In the genomic region with DNA sequence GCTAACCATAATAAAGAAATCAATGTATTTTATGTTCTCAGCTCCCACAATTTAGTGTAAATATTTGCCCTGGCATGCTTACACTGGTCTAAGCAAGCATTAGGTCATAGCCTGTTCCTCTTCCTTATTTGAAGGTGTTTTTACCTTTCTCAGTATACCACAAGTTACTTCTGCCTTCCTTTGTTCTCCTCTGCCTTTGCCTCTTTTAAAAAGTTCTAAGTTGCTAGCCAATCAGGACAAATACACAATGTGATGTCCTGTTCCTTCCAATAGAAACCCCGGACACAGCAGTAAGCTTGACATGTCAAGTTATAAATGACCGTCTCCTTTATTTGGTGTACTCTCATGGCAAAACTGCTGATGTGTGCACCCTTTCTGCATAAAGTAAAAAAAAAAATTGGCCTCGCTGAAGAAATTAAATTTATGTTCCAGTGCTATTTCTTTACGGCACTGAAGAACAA, we compare ENCODE assay signal across 1 cellular context.
TF ChIP-seq lines count a peak whose summit lies in the region.

No MANE protein-coding gene starts in this region.

TF ChIP-seq in HepG2, 621 proteins besides CTCF, POLR2A, EP300 and RAD21 (continues in another document):
- TF ChIP-seq, protein P1, sequence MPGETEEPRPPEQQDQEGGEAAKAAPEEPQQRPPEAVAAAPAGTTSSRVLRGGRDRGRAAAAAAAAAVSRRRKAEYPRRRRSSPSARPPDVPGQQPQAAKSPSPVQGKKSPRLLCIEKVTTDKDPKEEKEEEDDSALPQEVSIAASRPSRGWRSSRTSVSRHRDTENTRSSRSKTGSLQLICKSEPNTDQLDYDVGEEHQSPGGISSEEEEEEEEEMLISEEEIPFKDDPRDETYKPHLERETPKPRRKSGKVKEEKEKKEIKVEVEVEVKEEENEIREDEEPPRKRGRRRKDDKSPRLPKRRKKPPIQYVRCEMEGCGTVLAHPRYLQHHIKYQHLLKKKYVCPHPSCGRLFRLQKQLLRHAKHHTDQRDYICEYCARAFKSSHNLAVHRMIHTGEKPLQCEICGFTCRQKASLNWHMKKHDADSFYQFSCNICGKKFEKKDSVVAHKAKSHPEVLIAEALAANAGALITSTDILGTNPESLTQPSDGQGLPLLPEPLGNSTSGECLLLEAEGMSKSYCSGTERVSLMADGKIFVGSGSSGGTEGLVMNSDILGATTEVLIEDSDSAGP (CRISPR knock-in tag; IDR thresholded peaks at IDR 0.05; ENCODE audit: borderline replicate concordance) = no peak
- TF ChIP-seq TBL1XR1 (IDR thresholded peaks at IDR 0.05; ENCODE audit: borderline replicate concordance, low read length, partially characterized antibody) (no peak), KDM3A (CRISPR knock-in tag; IDR thresholded peaks at IDR 0.05; ENCODE audit: low read depth) (no peak), MIXL1 (CRISPR knock-in tag; IDR thresholded peaks at IDR 0.05) (0 out of 2 replicates have a peak, but pooled peaks have one; percentile 38), ELF3 (CRISPR knock-in tag; IDR thresholded peaks at IDR 0.05) (peak; percentile 88), ARHGAP35 (CRISPR knock-in tag; IDR thresholded peaks at IDR 0.05; ENCODE audit: borderline replicate concordance) (no peak), FOXK2 (IDR thresholded peaks at IDR 0.05) (no peak), SRY (CRISPR knock-in tag; IDR thresholded peaks at IDR 0.05) (no peak), LCORL (IDR thresholded peaks at IDR 0.05) (no peak), LCORL (CRISPR knock-in tag; IDR thresholded peaks at IDR 0.05) (no peak), KMT2A (CRISPR knock-in tag; IDR thresholded peaks at IDR 0.05) (no peak), RCOR2 (CRISPR knock-in tag; IDR thresholded peaks at IDR 0.05) (no peak), ZNF205 (CRISPR knock-in tag; IDR thresholded peaks at IDR 0.05) (no peak), ONECUT2 (CRISPR knock-in tag; IDR thresholded peaks at IDR 0.05) (0 out of 2 replicates have a peak, but pooled peaks have one; percentile 56), ZNF782 (CRISPR knock-in tag; IDR thresholded peaks at IDR 0.05; ENCODE audit: borderline replicate concordance) (no peak), ZNF350 (CRISPR knock-in tag; IDR thresholded peaks at IDR 0.05; ENCODE audit: borderline replicate concordance, low read depth) (no peak), ZNF451 (CRISPR knock-in tag; IDR thresholded peaks at IDR 0.05) (no peak), ZMYM2 (CRISPR knock-in tag; IDR thresholded peaks at IDR 0.05) (no peak), XRCC5 (optimal IDR thresholded peaks at IDR 0.05; ENCODE audit: low read length) (no peak), CEBPB (IDR thresholded peaks at IDR 0.05; ENCODE audit: borderline replicate concordance, low read depth, low read length) (no peak), ZNF160 (CRISPR knock-in tag; IDR thresholded peaks at IDR 0.05) (no peak), MAFK (conservative IDR thresholded peaks at IDR 0.05 in 1 of 2, IDR thresholded peaks at IDR 0.05 in 1 of 2; ENCODE audit: low read length in 2 of 2) (peak; percentile 54 to 75), KDM4B (CRISPR knock-in tag; IDR thresholded peaks at IDR 0.05) (no peak), ZEB1 (IDR thresholded peaks at IDR 0.05; ENCODE audit: insufficient replicate concordance, low read depth) (no peak), HIVEP1 (CRISPR knock-in tag; IDR thresholded peaks at IDR 0.05) (no peak), IRX3 (CRISPR knock-in tag; IDR thresholded peaks at IDR 0.05; ENCODE audit: borderline replicate concordance, low read depth) (no peak), TBX3 (IDR thresholded peaks at IDR 0.05; ENCODE audit: borderline replicate concordance) (no peak), ZNF510 (CRISPR knock-in tag; IDR thresholded peaks at IDR 0.05; ENCODE audit: low read depth) (no peak), PRMT3 (CRISPR knock-in tag; IDR thresholded peaks at IDR 0.05; ENCODE audit: borderline replicate concordance, low read depth) (no peak), ZFY (CRISPR knock-in tag; IDR thresholded peaks at IDR 0.05) (no peak), ZNF263 (CRISPR knock-in tag; IDR thresholded peaks at IDR 0.05) (no peak), PRPF4 (IDR thresholded peaks at IDR 0.05; ENCODE audit: low read depth, low read length, poor library complexity, severe bottlenecking) (no peak), ZFP37 (CRISPR knock-in tag; IDR thresholded peaks at IDR 0.05; ENCODE audit: borderline replicate concordance) (no peak), MZF1 (CRISPR knock-in tag; IDR thresholded peaks at IDR 0.05; ENCODE audit: borderline replicate concordance) (no peak), CBFB (CRISPR knock-in tag; IDR thresholded peaks at IDR 0.05) (no peak), SKI (IDR thresholded peaks at IDR 0.05; ENCODE audit: partially characterized antibody) (no peak), ZNF501 (CRISPR knock-in tag; IDR thresholded peaks at IDR 0.05) (no peak), RXRA (CRISPR knock-in tag; IDR thresholded peaks at IDR 0.05) (no peak), CREM (IDR thresholded peaks at IDR 0.05) (peak; percentile 46; the same call in 1 of the 2 replicates), CREM (CRISPR knock-in tag; IDR thresholded peaks at IDR 0.05) (no peak), ZNF17 (CRISPR knock-in tag; IDR thresholded peaks at IDR 0.05) (no peak), SP1 (IDR thresholded peaks at IDR 0.05) (no peak), SP1 (CRISPR knock-in tag; IDR thresholded peaks at IDR 0.05) (no peak)
- TF ChIP-seq, protein P2, sequence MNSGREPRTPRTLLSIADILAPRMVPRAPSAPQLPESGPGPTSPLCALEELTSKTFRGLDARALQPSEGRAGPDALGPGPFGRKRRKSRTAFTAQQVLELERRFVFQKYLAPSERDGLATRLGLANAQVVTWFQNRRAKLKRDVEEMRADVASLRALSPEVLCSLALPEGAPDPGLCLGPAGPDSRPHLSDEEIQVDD (CRISPR knock-in tag; IDR thresholded peaks at IDR 0.05; ENCODE audit: borderline replicate concordance) = no peak
- TF ChIP-seq, protein P3, sequence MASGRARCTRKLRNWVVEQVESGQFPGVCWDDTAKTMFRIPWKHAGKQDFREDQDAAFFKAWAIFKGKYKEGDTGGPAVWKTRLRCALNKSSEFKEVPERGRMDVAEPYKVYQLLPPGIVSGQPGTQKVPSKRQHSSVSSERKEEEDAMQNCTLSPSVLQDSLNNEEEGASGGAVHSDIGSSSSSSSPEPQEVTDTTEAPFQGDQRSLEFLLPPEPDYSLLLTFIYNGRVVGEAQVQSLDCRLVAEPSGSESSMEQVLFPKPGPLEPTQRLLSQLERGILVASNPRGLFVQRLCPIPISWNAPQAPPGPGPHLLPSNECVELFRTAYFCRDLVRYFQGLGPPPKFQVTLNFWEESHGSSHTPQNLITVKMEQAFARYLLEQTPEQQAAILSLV (CRISPR knock-in tag; IDR thresholded peaks at IDR 0.05; ENCODE audit: borderline replicate concordance) = no peak
- TF ChIP-seq, protein P4, sequence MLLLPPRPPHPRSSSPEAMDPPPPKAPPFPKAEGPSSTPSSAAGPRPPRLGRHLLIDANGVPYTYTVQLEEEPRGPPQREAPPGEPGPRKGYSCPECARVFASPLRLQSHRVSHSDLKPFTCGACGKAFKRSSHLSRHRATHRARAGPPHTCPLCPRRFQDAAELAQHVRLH (CRISPR knock-in tag; IDR thresholded peaks at IDR 0.05; ENCODE audit: borderline replicate concordance, low read depth) = no peak
- TF ChIP-seq, protein P5, sequence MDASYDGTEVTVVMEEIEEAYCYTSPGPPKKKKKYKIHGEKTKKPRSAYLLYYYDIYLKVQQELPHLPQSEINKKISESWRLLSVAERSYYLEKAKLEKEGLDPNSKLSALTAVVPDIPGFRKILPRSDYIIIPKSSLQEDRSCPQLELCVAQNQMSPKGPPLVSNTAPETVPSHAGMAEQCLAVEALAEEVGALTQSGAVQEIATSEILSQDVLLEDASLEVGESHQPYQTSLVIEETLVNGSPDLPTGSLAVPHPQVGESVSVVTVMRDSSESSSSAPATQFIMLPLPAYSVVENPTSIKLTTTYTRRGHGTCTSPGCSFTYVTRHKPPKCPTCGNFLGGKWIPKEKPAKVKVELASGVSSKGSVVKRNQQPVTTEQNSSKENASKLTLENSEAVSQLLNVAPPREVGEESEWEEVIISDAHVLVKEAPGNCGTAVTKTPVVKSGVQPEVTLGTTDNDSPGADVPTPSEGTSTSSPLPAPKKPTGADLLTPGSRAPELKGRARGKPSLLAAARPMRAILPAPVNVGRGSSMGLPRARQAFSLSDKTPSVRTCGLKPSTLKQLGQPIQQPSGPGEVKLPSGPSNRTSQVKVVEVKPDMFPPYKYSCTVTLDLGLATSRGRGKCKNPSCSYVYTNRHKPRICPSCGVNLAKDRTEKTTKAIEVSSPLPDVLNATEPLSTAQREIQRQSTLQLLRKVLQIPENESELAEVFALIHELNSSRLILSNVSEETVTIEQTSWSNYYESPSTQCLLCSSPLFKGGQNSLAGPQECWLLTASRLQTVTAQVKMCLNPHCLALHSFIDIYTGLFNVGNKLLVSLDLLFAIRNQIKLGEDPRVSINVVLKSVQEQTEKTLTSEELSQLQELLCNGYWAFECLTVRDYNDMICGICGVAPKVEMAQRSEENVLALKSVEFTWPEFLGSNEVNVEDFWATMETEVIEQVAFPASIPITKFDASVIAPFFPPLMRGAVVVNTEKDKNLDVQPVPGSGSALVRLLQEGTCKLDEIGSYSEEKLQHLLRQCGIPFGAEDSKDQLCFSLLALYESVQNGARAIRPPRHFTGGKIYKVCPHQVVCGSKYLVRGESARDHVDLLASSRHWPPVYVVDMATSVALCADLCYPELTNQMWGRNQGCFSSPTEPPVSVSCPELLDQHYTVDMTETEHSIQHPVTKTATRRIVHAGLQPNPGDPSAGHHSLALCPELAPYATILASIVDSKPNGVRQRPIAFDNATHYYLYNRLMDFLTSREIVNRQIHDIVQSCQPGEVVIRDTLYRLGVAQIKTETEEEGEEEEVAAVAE (CRISPR knock-in tag; IDR thresholded peaks at IDR 0.05; ENCODE audit: borderline replicate concordance) = no peak
- TF ChIP-seq, protein P6, sequence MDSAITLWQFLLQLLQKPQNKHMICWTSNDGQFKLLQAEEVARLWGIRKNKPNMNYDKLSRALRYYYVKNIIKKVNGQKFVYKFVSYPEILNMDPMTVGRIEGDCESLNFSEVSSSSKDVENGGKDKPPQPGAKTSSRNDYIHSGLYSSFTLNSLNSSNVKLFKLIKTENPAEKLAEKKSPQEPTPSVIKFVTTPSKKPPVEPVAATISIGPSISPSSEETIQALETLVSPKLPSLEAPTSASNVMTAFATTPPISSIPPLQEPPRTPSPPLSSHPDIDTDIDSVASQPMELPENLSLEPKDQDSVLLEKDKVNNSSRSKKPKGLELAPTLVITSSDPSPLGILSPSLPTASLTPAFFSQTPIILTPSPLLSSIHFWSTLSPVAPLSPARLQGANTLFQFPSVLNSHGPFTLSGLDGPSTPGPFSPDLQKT (CRISPR knock-in tag; IDR thresholded peaks at IDR 0.05; ENCODE audit: borderline replicate concordance) = no peak
- TF ChIP-seq, protein P7, sequence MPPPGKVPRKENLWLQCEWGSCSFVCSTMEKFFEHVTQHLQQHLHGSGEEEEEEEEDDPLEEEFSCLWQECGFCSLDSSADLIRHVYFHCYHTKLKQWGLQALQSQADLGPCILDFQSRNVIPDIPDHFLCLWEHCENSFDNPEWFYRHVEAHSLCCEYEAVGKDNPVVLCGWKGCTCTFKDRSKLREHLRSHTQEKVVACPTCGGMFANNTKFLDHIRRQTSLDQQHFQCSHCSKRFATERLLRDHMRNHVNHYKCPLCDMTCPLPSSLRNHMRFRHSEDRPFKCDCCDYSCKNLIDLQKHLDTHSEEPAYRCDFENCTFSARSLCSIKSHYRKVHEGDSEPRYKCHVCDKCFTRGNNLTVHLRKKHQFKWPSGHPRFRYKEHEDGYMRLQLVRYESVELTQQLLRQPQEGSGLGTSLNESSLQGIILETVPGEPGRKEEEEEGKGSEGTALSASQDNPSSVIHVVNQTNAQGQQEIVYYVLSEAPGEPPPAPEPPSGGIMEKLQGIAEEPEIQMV (CRISPR knock-in tag; IDR thresholded peaks at IDR 0.05; ENCODE audit: low read depth) = no peak
- TF ChIP-seq, protein P8, sequence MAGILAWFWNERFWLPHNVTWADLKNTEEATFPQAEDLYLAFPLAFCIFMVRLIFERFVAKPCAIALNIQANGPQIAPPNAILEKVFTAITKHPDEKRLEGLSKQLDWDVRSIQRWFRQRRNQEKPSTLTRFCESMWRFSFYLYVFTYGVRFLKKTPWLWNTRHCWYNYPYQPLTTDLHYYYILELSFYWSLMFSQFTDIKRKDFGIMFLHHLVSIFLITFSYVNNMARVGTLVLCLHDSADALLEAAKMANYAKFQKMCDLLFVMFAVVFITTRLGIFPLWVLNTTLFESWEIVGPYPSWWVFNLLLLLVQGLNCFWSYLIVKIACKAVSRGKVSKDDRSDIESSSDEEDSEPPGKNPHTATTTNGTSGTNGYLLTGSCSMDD (CRISPR knock-in tag; IDR thresholded peaks at IDR 0.05) = no peak
- TF ChIP-seq, protein P9, sequence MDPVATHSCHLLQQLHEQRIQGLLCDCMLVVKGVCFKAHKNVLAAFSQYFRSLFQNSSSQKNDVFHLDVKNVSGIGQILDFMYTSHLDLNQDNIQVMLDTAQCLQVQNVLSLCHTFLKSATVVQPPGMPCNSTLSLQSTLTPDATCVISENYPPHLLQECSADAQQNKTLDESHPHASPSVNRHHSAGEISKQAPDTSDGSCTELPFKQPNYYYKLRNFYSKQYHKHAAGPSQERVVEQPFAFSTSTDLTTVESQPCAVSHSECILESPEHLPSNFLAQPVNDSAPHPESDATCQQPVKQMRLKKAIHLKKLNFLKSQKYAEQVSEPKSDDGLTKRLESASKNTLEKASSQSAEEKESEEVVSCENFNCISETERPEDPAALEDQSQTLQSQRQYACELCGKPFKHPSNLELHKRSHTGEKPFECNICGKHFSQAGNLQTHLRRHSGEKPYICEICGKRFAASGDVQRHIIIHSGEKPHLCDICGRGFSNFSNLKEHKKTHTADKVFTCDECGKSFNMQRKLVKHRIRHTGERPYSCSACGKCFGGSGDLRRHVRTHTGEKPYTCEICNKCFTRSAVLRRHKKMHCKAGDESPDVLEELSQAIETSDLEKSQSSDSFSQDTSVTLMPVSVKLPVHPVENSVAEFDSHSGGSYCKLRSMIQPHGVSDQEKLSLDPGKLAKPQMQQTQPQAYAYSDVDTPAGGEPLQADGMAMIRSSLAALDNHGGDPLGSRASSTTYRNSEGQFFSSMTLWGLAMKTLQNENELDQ (CRISPR knock-in tag; IDR thresholded peaks at IDR 0.05; ENCODE audit: borderline replicate concordance) = no peak
- TF ChIP-seq, protein P10, sequence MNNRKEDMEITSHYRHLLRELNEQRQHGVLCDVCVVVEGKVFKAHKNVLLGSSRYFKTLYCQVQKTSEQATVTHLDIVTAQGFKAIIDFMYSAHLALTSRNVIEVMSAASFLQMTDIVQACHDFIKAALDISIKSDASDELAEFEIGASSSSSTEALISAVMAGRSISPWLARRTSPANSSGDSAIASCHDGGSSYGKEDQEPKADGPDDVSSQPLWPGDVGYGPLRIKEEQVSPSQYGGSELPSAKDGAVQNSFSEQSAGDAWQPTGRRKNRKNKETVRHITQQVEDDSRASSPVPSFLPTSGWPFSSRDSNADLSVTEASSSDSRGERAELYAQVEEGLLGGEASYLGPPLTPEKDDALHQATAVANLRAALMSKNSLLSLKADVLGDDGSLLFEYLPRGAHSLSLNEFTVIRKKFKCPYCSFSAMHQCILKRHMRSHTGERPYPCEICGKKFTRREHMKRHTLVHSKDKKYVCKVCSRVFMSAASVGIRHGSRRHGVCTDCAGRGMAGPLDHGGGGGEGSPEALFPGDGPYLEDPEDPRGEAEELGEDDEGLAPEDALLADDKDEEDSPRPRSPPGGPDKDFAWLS (CRISPR knock-in tag; IDR thresholded peaks at IDR 0.05; ENCODE audit: borderline replicate concordance) = no peak
